ENCODE assay signal across 16 cellular contexts in genomic region chr1:61125263-61125662, GRCh38. TPM values are rescaled to one million over a fixed set of nuclear protein-coding genes. Genes with fewer than 3 reads are reported as not detected.
DNase-seq lines count a peak whose midpoint lies in the region; ATAC-seq and TF ChIP-seq lines count a peak whose summit lies in the region.
"Had no signal": no experiment of that assay in that cellular context is flagged by ENCODE, and none has a peak within 500 bp of the region (broad histone marks: within the 10 kb centered on the region; RNA-seq: fewer than 3 reads in every experiment).

No MANE protein-coding gene starts in this region.

- H3K4me1 Mint-ChIP-seq in chondrocyte (ENCODE audit: low read depth) = peaks cover 37% of the 10 kb centered on the region
- H3K4me1 Mint-ChIP-seq: natural killer cell had no signal

- H3K27me3 Mint-ChIP-seq in chondrocyte (ENCODE audit: low read depth) = no peaks in the 10 kb centered on the region

- no peaks in the 10 kb centered on the region for H3K27me3 ChIP-seq in prostate gland (replicated peaks; ENCODE audit: insufficient read depth)
- H3K27me3 ChIP-seq: brain microvascular endothelial cell had no signal

- DNase-seq in NCI-H1105 (lab: John Stamatoyannopoulos, UW) (peak; percentile 30), fibroblast of the aortic adventitia (ENCODE audit: low read depth) (peak; percentile 40), prostate gland (ENCODE audit: low spot score) (no peak), chondrocyte (ENCODE audit: low spot score) (no peak), hepatic stellate cell (ENCODE audit: low spot score) (no peak), Kasumi-1 (lab: John Stamatoyannopoulos, UW) (no peak)
- DNase-seq: activated CD8-positive, alpha-beta memory T cell treated with anti-CD3 and anti-CD28 coated beads, Interleukin-2, amount 10 ng/mL, durations not matched to agents 7 days and 5 days; brain microvascular endothelial cell; effector memory CD4-positive, alpha-beta T cell; HFFc6; lower lobe of right lung; natural killer cell; stimulated activated CD4-positive, alpha-beta T cell treated with anti-CD3 and anti-CD28 coated beads, Interleukin-2, amount 100 ng/mL, for 24 hours had no signal

- no peak overlapping the region for H3K4me3 Mint-ChIP-seq in chondrocyte (ENCODE audit: unreplicated experiment)
- H3K4me3 Mint-ChIP-seq: activated CD8-positive, alpha-beta memory T cell treated with anti-CD3 and anti-CD28 coated beads, Interleukin-2, amount 10 ng/mL, durations not matched to agents 7 days and 5 days; HFFc6; natural killer cell; T-helper 1 cell treated with Interleukin-12 subunit alpha and Interleukin-12 subunit beta and Interleukin-4 antibody, amounts not matched to agents 30 μg/mL and 1 μg/mL, for 36 hours had no signal

- TF ChIP-seq POLR2A in prostate gland (IDR thresholded peaks at IDR 0.05) = no peak

- no peak overlapping the region for H3K27ac Mint-ChIP-seq in chondrocyte (ENCODE audit: unreplicated experiment)
- H3K27ac Mint-ChIP-seq: activated CD8-positive, alpha-beta memory T cell treated with anti-CD3 and anti-CD28 coated beads, Interleukin-2, amount 10 ng/mL, durations not matched to agents 7 days and 5 days; HFFc6; natural killer cell; T-helper 1 cell treated with Interleukin-12 subunit alpha and Interleukin-12 subunit beta and Interleukin-4 antibody, amounts not matched to agents 30 μg/mL and 1 μg/mL, for 36 hours had no signal

- peaks cover 1% of the 10 kb centered on the region for H3K36me3 Mint-ChIP-seq in chondrocyte (ENCODE audit: low read depth)
- H3K36me3 Mint-ChIP-seq: natural killer cell had no signal

- TF ChIP-seq CTCF in fibroblast of the aortic adventitia (IDR thresholded peaks at IDR 0.05; ENCODE audit: insufficient read depth, low read length) (no peak), prostate gland (IDR thresholded peaks at IDR 0.05) (no peak), chondrocyte (IDR thresholded peaks at IDR 0.05) (no peak)

- intact Hi-C loops in prostate gland (cut with DNase I) = loop anchor here (5.0 kb wide), 1 partner anchor 38 kb away; no protein-coding TSS in a partner anchor

- ATAC-seq in SK-N-SH treated with all-trans-retinoic acid at 6 μM for 48 hours (peak; percentile 60), GM21381 (IDR thresholded peaks at IDR 0.05; ENCODE audit: unreplicated experiment) (no peak)
- ATAC-seq: activated CD8-positive, alpha-beta memory T cell treated with anti-CD3 and anti-CD28 coated beads, Interleukin-2, amount 10 ng/mL, durations not matched to agents 7 days and 5 days; lower lobe of right lung; natural killer cell had no signal

- no peaks in the 10 kb centered on the region for H3K9me3 ChIP-seq in prostate gland
- H3K9me3 ChIP-seq: lower lobe of right lung had no signal

- H3K4me3 ChIP-seq in fibroblast of the aortic adventitia (ENCODE audit: low read depth, low read length) = no peak overlapping the region
- H3K4me3 ChIP-seq in prostate gland = no peak overlapping the region
- H3K4me3 ChIP-seq: lower lobe of right lung had no signal

- peaks cover 36% of the 10 kb centered on the region for H3K4me1 ChIP-seq in prostate gland (replicated peaks)

- H3K27ac ChIP-seq in prostate gland = peak overlapping the region; percentile 62 to 75
- H3K27ac ChIP-seq: brain microvascular endothelial cell, lower lobe of right lung had no signal

- H3K36me3 ChIP-seq in prostate gland = no peaks in the 10 kb centered on the region
- H3K36me3 ChIP-seq: brain microvascular endothelial cell, lower lobe of right lung had no signal

- no peaks in the 10 kb centered on the region for H3K9me3 Mint-ChIP-seq in chondrocyte (ENCODE audit: low read depth)
- H3K9me3 Mint-ChIP-seq: HFFc6; natural killer cell; T-helper 1 cell treated with Interleukin-12 subunit alpha and Interleukin-12 subunit beta and Interleukin-4 antibody, amounts not matched to agents 30 μg/mL and 1 μg/mL, for 36 hours had no signal

- 20% methylated on average over 7 of the region's 7 CpGs for WGBS in prostate gland

TF ChIP-seq in SK-N-SH treated with all-trans-retinoic acid at 6 μM for 48 hours, 23 proteins besides CTCF, POLR2A, EP300 and RAD21:
- no peak for TF ChIP-seq ISL1 (CRISPR knock-in tag; IDR thresholded peaks at IDR 0.05)
- TF ChIP-seq ZC3H10 (CRISPR knock-in tag; IDR thresholded peaks at IDR 0.05) = no peak
- TF ChIP-seq, protein P1, sequence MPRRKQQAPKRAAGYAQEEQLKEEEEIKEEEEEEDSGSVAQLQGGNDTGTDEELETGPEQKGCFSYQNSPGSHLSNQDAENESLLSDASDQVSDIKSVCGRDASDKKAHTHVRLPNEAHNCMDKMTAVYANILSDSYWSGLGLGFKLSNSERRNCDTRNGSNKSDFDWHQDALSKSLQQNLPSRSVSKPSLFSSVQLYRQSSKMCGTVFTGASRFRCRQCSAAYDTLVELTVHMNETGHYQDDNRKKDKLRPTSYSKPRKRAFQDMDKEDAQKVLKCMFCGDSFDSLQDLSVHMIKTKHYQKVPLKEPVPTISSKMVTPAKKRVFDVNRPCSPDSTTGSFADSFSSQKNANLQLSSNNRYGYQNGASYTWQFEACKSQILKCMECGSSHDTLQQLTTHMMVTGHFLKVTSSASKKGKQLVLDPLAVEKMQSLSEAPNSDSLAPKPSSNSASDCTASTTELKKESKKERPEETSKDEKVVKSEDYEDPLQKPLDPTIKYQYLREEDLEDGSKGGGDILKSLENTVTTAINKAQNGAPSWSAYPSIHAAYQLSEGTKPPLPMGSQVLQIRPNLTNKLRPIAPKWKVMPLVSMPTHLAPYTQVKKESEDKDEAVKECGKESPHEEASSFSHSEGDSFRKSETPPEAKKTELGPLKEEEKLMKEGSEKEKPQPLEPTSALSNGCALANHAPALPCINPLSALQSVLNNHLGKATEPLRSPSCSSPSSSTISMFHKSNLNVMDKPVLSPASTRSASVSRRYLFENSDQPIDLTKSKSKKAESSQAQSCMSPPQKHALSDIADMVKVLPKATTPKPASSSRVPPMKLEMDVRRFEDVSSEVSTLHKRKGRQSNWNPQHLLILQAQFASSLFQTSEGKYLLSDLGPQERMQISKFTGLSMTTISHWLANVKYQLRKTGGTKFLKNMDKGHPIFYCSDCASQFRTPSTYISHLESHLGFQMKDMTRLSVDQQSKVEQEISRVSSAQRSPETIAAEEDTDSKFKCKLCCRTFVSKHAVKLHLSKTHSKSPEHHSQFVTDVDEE (CRISPR knock-in tag; IDR thresholded peaks at IDR 0.05) = no peak
- no peak for TF ChIP-seq ZFP3 (CRISPR knock-in tag; IDR thresholded peaks at IDR 0.05)
- no peak for TF ChIP-seq ARNTL (CRISPR knock-in tag; IDR thresholded peaks at IDR 0.05; ENCODE audit: borderline replicate concordance, low read depth)
- no peak for TF ChIP-seq ZNF70 (CRISPR knock-in tag; IDR thresholded peaks at IDR 0.05)
- TF ChIP-seq ZNF565 (CRISPR knock-in tag; conservative IDR thresholded peaks at IDR 0.05; ENCODE audit: low read depth) = no peak
- no peak for TF ChIP-seq TOX (CRISPR knock-in tag; IDR thresholded peaks at IDR 0.05; ENCODE audit: borderline replicate concordance)
- TF ChIP-seq TCF4 (CRISPR knock-in tag; IDR thresholded peaks at IDR 0.05; ENCODE audit: borderline replicate concordance) = no peak
- TF ChIP-seq OSR1 (CRISPR knock-in tag; IDR thresholded peaks at IDR 0.05) = no peak

RNA-seq across cellular contexts. Expression of gene NFIA, which starts 42.9 kb away (rescaled TPM):
- total RNA-seq in fibroblast of the aortic adventitia (ENCODE audit: low replicate concordance) (32.0 and 42.0 TPM in 2 replicates), prostate gland (10 to 100 TPM; 61.4 to 86.3 TPM), chondrocyte (43.0 to 64.1 TPM (median 47.3 TPM) in 3 replicates)

Comparison
In these comparisons a context has a peak if more than half of its experiments do, and no peak if none do; other contexts are left out.
1. DNase-seq: peak in NCI-H1105 (single experiment) and fibroblast of the aortic adventitia (single experiment); none in prostate gland (single experiment), chondrocyte (single experiment), hepatic stellate cell (single experiment) and Kasumi-1 (0 of 2).